ENCODE assay signal across 1 cellular context in the genomic region with DNA sequence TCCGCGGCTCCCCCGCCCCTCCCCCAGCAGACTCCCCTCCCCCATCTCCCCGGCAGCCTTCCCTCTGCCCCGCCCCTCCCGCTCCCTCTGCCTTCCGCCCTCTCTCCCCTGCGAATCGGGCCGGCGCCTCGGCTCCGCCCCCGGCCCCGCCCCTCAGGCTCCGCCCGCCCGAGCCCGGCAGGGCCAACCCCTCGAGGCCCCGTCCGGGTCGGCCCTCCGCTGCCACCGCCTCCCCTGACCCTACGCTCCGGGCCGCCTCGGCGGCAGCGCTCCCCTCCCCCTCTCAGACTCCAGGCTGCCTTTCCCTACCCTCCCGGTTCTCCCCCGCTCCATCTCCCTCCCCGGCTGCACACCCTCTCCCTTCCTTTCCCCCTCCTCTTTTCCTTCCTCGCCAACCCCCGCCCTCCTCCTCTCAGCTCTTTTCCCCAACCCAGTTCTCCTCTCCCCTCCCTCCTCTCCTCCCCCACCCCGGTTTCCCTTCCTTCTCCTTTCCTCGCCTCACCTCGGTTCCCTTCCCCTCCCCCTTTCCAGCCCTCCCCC.
TF ChIP-seq lines count a peak whose summit lies in the region.

No MANE protein-coding gene starts in this region.

TF ChIP-seq in K562, 482 proteins besides CTCF, POLR2A, EP300 and RAD21 (continued from another document and continues in another):
- TF ChIP-seq, protein P1, sequence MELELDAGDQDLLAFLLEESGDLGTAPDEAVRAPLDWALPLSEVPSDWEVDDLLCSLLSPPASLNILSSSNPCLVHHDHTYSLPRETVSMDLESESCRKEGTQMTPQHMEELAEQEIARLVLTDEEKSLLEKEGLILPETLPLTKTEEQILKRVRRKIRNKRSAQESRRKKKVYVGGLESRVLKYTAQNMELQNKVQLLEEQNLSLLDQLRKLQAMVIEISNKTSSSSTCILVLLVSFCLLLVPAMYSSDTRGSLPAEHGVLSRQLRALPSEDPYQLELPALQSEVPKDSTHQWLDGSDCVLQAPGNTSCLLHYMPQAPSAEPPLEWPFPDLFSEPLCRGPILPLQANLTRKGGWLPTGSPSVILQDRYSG (tag; conservative IDR thresholded peaks at IDR 0.05; ENCODE audit: low read depth): no peak
- TF ChIP-seq POLR2AphosphoS2 (IDR thresholded peaks at IDR 0.05; ENCODE audit: low read length) (no peak), NFE2L1 (tag; IDR thresholded peaks at IDR 0.05; ENCODE audit: borderline replicate concordance, low read depth) (no peak), ZZZ3 (IDR thresholded peaks at IDR 0.05) (no peak), ZNF124 (CRISPR knock-in tag; IDR thresholded peaks at IDR 0.05) (no peak), NFIX (CRISPR knock-in tag; IDR thresholded peaks at IDR 0.05; ENCODE audit: low read depth) (no peak), ARNT (IDR thresholded peaks at IDR 0.05) (peak; percentile 46 to 61; a peak in 2 of 4 replicates), BACH1 (tag; IDR thresholded peaks at IDR 0.05) (no peak), CC2D1A (IDR thresholded peaks at IDR 0.05) (peak; percentile 70; the same call in 1 of the 2 replicates), CAMTA2 (CRISPR knock-in tag; conservative IDR thresholded peaks at IDR 0.05) (no peak), NFRKB (IDR thresholded peaks at IDR 0.05; ENCODE audit: low read depth) (peak; percentile 81), RBM34 (IDR thresholded peaks at IDR 0.05; ENCODE audit: borderline replicate concordance, insufficient read depth, low read length) (no peak), PCBP1 (IDR thresholded peaks at IDR 0.05; ENCODE audit: low read depth, low read length, poor library complexity, severe bottlenecking) (peak; percentile 97), POU5F1 (IDR thresholded peaks at IDR 0.05; ENCODE audit: borderline replicate concordance, low read depth, low read length, partially characterized antibody) (no peak), ZNF143 (CRISPR knock-in tag; IDR thresholded peaks at IDR 0.05) (no peak), TEAD2 (tag; IDR thresholded peaks at IDR 0.05) (no peak), ZNF324 (CRISPR knock-in tag; IDR thresholded peaks at IDR 0.05) (no peak), CHD2 (IDR thresholded peaks at IDR 0.05; ENCODE audit: low read depth, low read length) (no peak; the same call in 1 of the 2 replicates), ETV6 (IDR thresholded peaks at IDR 0.05; ENCODE audit: borderline replicate concordance in 1 of 2, low read depth in 2 of 2, low read length in 1 of 2) (peak in 1 of 2 experiments; percentile 79; a peak in 3 of 4 replicates), ETV6 (CRISPR knock-in tag; IDR thresholded peaks at IDR 0.05; ENCODE audit: borderline replicate concordance) (no peak), RBM17 (IDR thresholded peaks at IDR 0.05; ENCODE audit: borderline replicate concordance, low read depth, low read length) (no peak), PTBP1 (IDR thresholded peaks at IDR 0.05; ENCODE audit: low read depth, low read length) (no peak), SAFB (IDR thresholded peaks at IDR 0.05; ENCODE audit: borderline replicate concordance, low read depth, low read length) (no peak), DMBX1 (CRISPR knock-in tag; IDR thresholded peaks at IDR 0.05; ENCODE audit: borderline replicate concordance) (no peak), E2F3 (CRISPR knock-in tag; IDR thresholded peaks at IDR 0.05) (no peak), CHD4 (IDR thresholded peaks at IDR 0.05; ENCODE audit: insufficient read depth, insufficient replicate concordance, low read depth, low read length, poor library complexity, severe bottlenecking) (no peak)
- TF ChIP-seq, protein P2, sequence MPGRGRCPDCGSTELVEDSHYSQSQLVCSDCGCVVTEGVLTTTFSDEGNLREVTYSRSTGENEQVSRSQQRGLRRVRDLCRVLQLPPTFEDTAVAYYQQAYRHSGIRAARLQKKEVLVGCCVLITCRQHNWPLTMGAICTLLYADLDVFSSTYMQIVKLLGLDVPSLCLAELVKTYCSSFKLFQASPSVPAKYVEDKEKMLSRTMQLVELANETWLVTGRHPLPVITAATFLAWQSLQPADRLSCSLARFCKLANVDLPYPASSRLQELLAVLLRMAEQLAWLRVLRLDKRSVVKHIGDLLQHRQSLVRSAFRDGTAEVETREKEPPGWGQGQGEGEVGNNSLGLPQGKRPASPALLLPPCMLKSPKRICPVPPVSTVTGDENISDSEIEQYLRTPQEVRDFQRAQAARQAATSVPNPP (IDR thresholded peaks at IDR 0.05; ENCODE audit: borderline replicate concordance, insufficient read depth, insufficient read length): no peak
- TF ChIP-seq, protein P3, sequence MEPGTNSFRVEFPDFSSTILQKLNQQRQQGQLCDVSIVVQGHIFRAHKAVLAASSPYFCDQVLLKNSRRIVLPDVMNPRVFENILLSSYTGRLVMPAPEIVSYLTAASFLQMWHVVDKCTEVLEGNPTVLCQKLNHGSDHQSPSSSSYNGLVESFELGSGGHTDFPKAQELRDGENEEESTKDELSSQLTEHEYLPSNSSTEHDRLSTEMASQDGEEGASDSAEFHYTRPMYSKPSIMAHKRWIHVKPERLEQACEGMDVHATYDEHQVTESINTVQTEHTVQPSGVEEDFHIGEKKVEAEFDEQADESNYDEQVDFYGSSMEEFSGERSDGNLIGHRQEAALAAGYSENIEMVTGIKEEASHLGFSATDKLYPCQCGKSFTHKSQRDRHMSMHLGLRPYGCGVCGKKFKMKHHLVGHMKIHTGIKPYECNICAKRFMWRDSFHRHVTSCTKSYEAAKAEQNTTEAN (CRISPR knock-in tag; IDR thresholded peaks at IDR 0.05): no peak
- TF ChIP-seq, protein P4, sequence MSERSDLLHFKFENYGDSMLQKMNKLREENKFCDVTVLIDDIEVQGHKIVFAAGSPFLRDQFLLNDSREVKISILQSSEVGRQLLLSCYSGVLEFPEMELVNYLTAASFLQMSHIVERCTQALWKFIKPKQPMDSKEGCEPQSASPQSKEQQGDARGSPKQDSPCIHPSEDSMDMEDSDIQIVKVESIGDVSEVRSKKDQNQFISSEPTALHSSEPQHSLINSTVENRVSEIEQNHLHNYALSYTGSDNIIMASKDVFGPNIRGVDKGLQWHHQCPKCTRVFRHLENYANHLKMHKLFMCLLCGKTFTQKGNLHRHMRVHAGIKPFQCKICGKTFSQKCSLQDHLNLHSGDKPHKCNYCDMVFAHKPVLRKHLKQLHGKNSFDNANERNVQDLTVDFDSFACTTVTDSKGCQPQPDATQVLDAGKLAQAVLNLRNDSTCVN (CRISPR knock-in tag; IDR thresholded peaks at IDR 0.05): no peak
- TF ChIP-seq, protein P5, sequence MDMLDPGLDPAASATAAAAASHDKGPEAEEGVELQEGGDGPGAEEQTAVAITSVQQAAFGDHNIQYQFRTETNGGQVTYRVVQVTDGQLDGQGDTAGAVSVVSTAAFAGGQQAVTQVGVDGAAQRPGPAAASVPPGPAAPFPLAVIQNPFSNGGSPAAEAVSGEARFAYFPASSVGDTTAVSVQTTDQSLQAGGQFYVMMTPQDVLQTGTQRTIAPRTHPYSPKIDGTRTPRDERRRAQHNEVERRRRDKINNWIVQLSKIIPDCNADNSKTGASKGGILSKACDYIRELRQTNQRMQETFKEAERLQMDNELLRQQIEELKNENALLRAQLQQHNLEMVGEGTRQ (CRISPR knock-in tag; IDR thresholded peaks at IDR 0.05): no peak
- TF ChIP-seq, protein P6, sequence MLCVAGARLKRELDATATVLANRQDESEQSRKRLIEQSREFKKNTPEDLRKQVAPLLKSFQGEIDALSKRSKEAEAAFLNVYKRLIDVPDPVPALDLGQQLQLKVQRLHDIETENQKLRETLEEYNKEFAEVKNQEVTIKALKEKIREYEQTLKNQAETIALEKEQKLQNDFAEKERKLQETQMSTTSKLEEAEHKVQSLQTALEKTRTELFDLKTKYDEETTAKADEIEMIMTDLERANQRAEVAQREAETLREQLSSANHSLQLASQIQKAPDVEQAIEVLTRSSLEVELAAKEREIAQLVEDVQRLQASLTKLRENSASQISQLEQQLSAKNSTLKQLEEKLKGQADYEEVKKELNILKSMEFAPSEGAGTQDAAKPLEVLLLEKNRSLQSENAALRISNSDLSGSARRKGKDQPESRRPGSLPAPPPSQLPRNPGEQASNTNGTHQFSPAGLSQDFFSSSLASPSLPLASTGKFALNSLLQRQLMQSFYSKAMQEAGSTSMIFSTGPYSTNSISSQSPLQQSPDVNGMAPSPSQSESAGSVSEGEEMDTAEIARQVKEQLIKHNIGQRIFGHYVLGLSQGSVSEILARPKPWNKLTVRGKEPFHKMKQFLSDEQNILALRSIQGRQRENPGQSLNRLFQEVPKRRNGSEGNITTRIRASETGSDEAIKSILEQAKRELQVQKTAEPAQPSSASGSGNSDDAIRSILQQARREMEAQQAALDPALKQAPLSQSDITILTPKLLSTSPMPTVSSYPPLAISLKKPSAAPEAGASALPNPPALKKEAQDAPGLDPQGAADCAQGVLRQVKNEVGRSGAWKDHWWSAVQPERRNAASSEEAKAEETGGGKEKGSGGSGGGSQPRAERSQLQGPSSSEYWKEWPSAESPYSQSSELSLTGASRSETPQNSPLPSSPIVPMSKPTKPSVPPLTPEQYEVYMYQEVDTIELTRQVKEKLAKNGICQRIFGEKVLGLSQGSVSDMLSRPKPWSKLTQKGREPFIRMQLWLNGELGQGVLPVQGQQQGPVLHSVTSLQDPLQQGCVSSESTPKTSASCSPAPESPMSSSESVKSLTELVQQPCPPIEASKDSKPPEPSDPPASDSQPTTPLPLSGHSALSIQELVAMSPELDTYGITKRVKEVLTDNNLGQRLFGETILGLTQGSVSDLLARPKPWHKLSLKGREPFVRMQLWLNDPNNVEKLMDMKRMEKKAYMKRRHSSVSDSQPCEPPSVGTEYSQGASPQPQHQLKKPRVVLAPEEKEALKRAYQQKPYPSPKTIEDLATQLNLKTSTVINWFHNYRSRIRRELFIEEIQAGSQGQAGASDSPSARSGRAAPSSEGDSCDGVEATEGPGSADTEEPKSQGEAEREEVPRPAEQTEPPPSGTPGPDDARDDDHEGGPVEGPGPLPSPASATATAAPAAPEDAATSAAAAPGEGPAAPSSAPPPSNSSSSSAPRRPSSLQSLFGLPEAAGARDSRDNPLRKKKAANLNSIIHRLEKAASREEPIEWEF (CRISPR knock-in tag; IDR thresholded peaks at IDR 0.05): no peak
- TF ChIP-seq, protein P7, sequence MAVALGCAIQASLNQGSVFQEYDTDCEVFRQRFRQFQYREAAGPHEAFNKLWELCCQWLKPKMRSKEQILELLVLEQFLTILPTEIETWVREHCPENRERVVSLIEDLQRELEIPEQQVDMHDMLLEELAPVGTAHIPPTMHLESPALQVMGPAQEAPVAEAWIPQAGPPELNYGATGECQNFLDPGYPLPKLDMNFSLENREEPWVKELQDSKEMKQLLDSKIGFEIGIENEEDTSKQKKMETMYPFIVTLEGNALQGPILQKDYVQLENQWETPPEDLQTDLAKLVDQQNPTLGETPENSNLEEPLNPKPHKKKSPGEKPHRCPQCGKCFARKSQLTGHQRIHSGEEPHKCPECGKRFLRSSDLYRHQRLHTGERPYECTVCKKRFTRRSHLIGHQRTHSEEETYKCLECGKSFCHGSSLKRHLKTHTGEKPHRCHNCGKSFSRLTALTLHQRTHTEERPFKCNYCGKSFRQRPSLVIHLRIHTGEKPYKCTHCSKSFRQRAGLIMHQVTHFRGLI (CRISPR knock-in tag; IDR thresholded peaks at IDR 0.05): no peak
- TF ChIP-seq, protein P8, sequence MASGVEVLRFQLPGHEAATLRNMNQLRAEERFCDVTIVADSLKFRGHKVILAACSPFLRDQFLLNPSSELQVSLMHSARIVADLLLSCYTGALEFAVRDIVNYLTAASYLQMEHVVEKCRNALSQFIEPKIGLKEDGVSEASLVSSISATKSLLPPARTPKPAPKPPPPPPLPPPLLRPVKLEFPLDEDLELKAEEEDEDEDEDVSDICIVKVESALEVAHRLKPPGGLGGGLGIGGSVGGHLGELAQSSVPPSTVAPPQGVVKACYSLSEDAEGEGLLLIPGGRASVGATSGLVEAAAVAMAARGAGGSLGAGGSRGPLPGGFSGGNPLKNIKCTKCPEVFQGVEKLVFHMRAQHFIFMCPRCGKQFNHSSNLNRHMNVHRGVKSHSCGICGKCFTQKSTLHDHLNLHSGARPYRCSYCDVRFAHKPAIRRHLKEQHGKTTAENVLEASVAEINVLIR (CRISPR knock-in tag; IDR thresholded peaks at IDR 0.05): no peak
- TF ChIP-seq, protein P9, sequence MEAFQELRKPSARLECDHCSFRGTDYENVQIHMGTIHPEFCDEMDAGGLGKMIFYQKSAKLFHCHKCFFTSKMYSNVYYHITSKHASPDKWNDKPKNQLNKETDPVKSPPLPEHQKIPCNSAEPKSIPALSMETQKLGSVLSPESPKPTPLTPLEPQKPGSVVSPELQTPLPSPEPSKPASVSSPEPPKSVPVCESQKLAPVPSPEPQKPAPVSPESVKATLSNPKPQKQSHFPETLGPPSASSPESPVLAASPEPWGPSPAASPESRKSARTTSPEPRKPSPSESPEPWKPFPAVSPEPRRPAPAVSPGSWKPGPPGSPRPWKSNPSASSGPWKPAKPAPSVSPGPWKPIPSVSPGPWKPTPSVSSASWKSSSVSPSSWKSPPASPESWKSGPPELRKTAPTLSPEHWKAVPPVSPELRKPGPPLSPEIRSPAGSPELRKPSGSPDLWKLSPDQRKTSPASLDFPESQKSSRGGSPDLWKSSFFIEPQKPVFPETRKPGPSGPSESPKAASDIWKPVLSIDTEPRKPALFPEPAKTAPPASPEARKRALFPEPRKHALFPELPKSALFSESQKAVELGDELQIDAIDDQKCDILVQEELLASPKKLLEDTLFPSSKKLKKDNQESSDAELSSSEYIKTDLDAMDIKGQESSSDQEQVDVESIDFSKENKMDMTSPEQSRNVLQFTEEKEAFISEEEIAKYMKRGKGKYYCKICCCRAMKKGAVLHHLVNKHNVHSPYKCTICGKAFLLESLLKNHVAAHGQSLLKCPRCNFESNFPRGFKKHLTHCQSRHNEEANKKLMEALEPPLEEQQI (IDR thresholded peaks at IDR 0.05): no peak
